In the genomic region with DNA sequence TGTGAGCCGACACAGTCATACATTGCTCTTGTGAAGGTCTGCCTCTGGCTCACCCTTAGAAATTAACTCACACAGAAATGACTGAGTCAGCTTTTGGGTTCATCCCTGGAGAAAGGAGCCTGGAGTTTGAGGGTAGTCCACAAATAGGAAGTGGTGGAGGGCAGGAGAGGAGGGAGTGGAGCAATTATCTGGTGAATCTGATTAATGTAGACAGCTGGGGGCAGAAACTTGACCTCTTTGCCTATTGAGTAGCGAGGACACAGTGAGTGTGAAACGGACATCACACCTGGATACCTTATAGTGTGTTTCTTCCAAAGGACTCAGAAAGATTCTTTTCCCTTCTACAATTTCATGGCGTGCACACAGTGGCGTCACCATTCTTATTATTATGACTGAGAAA, we compare ENCODE assay signal across 28 cellular contexts. TPM values are rescaled to one million over a fixed set of nuclear protein-coding genes. Genes with fewer than 3 reads are reported as not detected.
"Had no signal": no experiment of that assay in that cellular context is flagged by ENCODE, and none has a peak within 500 bp of the region (broad histone marks: within the 10 kb centered on the region; RNA-seq: fewer than 3 reads in every experiment).

No MANE protein-coding gene starts in this region.

- H3K4me1 ChIP-seq: esophagus muscularis mucosa, foreskin keratinocyte, gastrocnemius medialis, heart right ventricle had no signal

- H3K4me3 ChIP-seq: coronary artery, dorsolateral prefrontal cortex, esophagus muscularis mucosa, gastrocnemius medialis, heart right ventricle had no signal

- H3K36me3 ChIP-seq: brain microvascular endothelial cell, esophagus muscularis mucosa, gastrocnemius medialis, heart right ventricle had no signal

- H3K27ac ChIP-seq: brain microvascular endothelial cell, coronary artery, dorsolateral prefrontal cortex, esophagus muscularis mucosa, foreskin keratinocyte, gastrocnemius medialis, heart right ventricle, VCaP had no signal

- H3K27me3 ChIP-seq: brain microvascular endothelial cell, foreskin keratinocyte had no signal

- H3K9me3 ChIP-seq: gastrocnemius medialis had no signal

- DNase-seq: activated CD4-positive, alpha-beta memory T cell treated with anti-CD3 and anti-CD28 coated beads, Interleukin-2, amount 10 ng/mL, durations not matched to agents 7 days and 5 days; activated CD4-positive, alpha-beta T cell treated with anti-CD3 and anti-CD28 coated beads for 1 hour; activated CD4-positive, alpha-beta T cell treated with anti-CD3 and anti-CD28 coated beads for 4 hours; activated CD4-positive, alpha-beta T cell treated with anti-CD3 and anti-CD28 coated beads, Interleukin-2, amount 10 ng/mL, durations not matched to agents 7 days and 5 days; activated CD4-positive, alpha-beta T cell treated with anti-CD3 and anti-CD28 coated beads, Interleukin-2, amount 50 U/mL, for 4 hours; activated CD8-positive, alpha-beta memory T cell treated with anti-CD3 and anti-CD28 coated beads, Interleukin-2, amount 50 U/mL, for 48 hours; activated gamma-delta T cell; activated naive CD4-positive, alpha-beta T cell; activated naive CD4-positive, alpha-beta T cell treated with anti-CD3 and anti-CD28 coated beads, Interleukin-2, amount 50 U/mL, for 16 hours; activated T-cell treated with anti-CD3 and anti-CD28 coated beads for 4 hours; activated T-cell treated with anti-CD3 and anti-CD28 coated beads, Interleukin-2, amount 50 U/mL, for 24 hours; activated T-cell treated with anti-CD3 and anti-CD28 coated beads, Interleukin-2, amount 50 U/mL, for 72 hours; amniotic stem cell; anterior cingulate cortex; brain microvascular endothelial cell; dorsolateral prefrontal cortex; effector memory CD8-positive, alpha-beta T cell; erythroblast; foreskin keratinocyte; gastrocnemius medialis; glutamatergic neuron; heart right ventricle; T-helper 2 cell had no signal

RNA-seq across cellular contexts. Expression of a gene that starts 48.5 kb away (rescaled TPM):
- total RNA-seq: activated CD4-positive, alpha-beta memory T cell treated with anti-CD3 and anti-CD28 coated beads, Interleukin-2, amount 10 ng/mL, durations not matched to agents 7 days and 5 days; bronchial epithelial cell; T-helper 1 cell treated with Interleukin-12 subunit alpha and Interleukin-12 subunit beta and Interleukin-4 antibody, amounts not matched to agents 30 ng/mL and 1 ng/mL, for 36 hours had no signal
